9 cellular contexts compared by ENCODE assay signal in genomic region chr9:70479880-70480291, GRCh38.
DNase-seq lines count a peak whose midpoint lies in the region; ATAC-seq and TF ChIP-seq lines count a peak whose summit lies in the region.
"Had no signal": no experiment of that assay in that cellular context is flagged by ENCODE, and none has a peak within 500 bp of the region (broad histone marks: within the 10 kb centered on the region; RNA-seq: fewer than 3 reads in every experiment).

No MANE protein-coding gene starts in this region.

- peak overlapping the region; percentile 51 for H3K9ac ChIP-seq in rectal smooth muscle tissue (ENCODE audit: low read length)

- intact Hi-C loops in Right ventricle myocardium superior (cut with DNase I), result loop anchor here (2.0 kb wide), 2 partner anchors 59 to 67 kb away; no protein-coding TSS in a partner anchor

- peak overlapping the region; percentile 33 for H3K4me3 ChIP-seq in WERI-Rb-1 (ENCODE audit: low read depth, low read length)
- peak overlapping the region; percentile 23 for H3K4me3 ChIP-seq in rectal smooth muscle tissue (ENCODE audit: low read length)

- H3K36me3 ChIP-seq in WERI-Rb-1, result no peaks in the 10 kb centered on the region
- no peaks in the 10 kb centered on the region for H3K36me3 ChIP-seq in rectal smooth muscle tissue (ENCODE audit: control insufficient read depth, insufficient read depth, low read length)

- TF ChIP-seq CTCF in WERI-Rb-1 (IDR thresholded peaks at IDR 0.05; ENCODE audit: low read depth, low read length), result no peak

- no peaks in the 10 kb centered on the region for H3K9me3 ChIP-seq in WERI-Rb-1 (ENCODE audit: severe bottlenecking)

- DNase-seq in ELF-1 (ENCODE audit: low read depth, low spot score) (peak; percentile 54), WERI-Rb-1 (peak; percentile 31), Right ventricle myocardium superior (peak; percentile 47), MV-4-11 (lab: John Stamatoyannopoulos, UW) (no peak)
- DNase-seq in activated CD4-positive, alpha-beta T cell treated with anti-CD3 and anti-CD28 coated beads for 1 hour, result no peak
- DNase-seq: GDM1 had no signal

- H3K27ac ChIP-seq in WERI-Rb-1 (peak overlapping the region; percentile 60), rectal smooth muscle tissue (ENCODE audit: low read depth, low read length) (peak overlapping the region; percentile 99)

- H3K27me3 ChIP-seq in WERI-Rb-1 (ENCODE audit: insufficient read depth, low read depth, severe bottlenecking) (no peaks in the 10 kb centered on the region), rectal smooth muscle tissue (ENCODE audit: control insufficient read depth, insufficient read depth, low read length) (no peaks in the 10 kb centered on the region)

- peaks cover 39% of the 10 kb centered on the region for H3K4me1 ChIP-seq in rectal smooth muscle tissue (ENCODE audit: control insufficient read depth, insufficient read depth, low read length)

- ATAC-seq in Right ventricle myocardium superior (ENCODE audit: poor library complexity) (peak; percentile 14), GM19452 (IDR thresholded peaks at IDR 0.05; ENCODE audit: unreplicated experiment) (no peak), HG02973 (IDR thresholded peaks at IDR 0.05; ENCODE audit: unreplicated experiment) (no peak)

Comparison
In these comparisons a context has a peak if more than half of its experiments do, and no peak if none do; other contexts are left out.
1. DNase-seq: peak in ELF-1 (single experiment), WERI-Rb-1 (single experiment) and Right ventricle myocardium superior (single experiment); none in activated CD4-positive, alpha-beta T cell treated with anti-CD3 and anti-CD28 coated beads for 1 hour (single experiment) and MV-4-11 (single experiment).